Comparison of ENCODE assay signal across 9 cellular contexts in the genomic region with DNA sequence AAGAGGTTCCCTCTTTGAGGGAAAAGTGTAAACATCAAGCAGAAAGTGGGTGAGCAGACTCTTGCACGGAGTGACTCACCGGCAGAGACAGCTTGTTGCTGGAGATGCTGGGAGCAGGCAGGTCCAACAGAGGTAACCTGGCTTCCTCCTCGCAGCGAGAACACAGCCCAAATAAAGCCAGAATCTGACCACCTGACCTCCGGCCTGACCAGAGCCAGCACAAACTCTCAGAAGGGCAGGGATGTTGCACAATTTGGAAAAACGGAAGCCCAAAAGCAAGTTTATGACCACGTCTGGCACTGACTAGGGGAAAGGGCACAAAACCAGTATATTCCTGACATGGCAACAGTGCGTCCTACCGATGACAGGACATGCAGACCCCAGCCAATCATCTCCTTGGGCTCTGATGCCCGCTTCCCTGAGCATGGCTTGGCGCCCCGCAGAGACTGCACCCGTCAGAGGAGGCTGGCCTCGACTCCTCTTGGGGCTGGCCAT. TPM values are rescaled to one million over a fixed set of nuclear protein-coding genes. Genes with fewer than 3 reads are reported as not detected.
DNase-seq lines count a peak whose midpoint lies in the region; ATAC-seq and TF ChIP-seq lines count a peak whose summit lies in the region.
"Had no signal": no experiment of that assay in that cellular context is flagged by ENCODE, and none has a peak within 500 bp of the region (broad histone marks: within the 10 kb centered on the region; RNA-seq: fewer than 3 reads in every experiment).

No MANE protein-coding gene starts in this region.

- no peaks in the 10 kb centered on the region for H3K9me3 ChIP-seq in body of pancreas
- H3K9me3 ChIP-seq in thymus (ENCODE audit: control insufficient read depth): no peaks in the 10 kb centered on the region

- H3K4me1 ChIP-seq in body of pancreas (peaks cover 41% of the 10 kb centered on the region), thymus (ENCODE audit: control insufficient read depth, insufficient read depth, low read length) (no peaks in the 10 kb centered on the region)

- H3K27ac ChIP-seq in body of pancreas (peak overlapping the region in 3 of 4 donors; percentile 38 to 69 (median 64)), layer of hippocampus (ENCODE audit: low read depth, low read length) (peak overlapping the region; percentile 54), thymus (ENCODE audit: low read depth) (peak overlapping the region; percentile 31)

- DNase-seq in M059J (ENCODE audit: low read depth) (peak; percentile 19), body of pancreas (peak in 3 of 4 donors; percentile 39 to 62 (median 54))
- DNase-seq in effector CD8-positive, alpha-beta T cell (lab: John Stamatoyannopoulos, UW): no peak
- DNase-seq: NCI-H2081 treated with DMSO at 0.1 percent for 48 hours; stimulated activated CD4-positive, alpha-beta T cell treated with anti-CD3 and anti-CD28 coated beads, Interleukin-1b, Interleukin-23, amount 100 ng/mL, for 48 hours had no signal

- 48 to 56% methylated on average over 14 of the region's 14 CpGs for WGBS in body of pancreas, 2 donors
- 73% methylated on average over 14 of the region's 14 CpGs for WGBS in thymus

- no peak for TF ChIP-seq CTCF in body of pancreas (IDR thresholded peaks at IDR 0.05)

- intact Hi-C loops in body of pancreas (cut with DNase I): no loop called here

- no peak for TF ChIP-seq POLR2A in body of pancreas (IDR thresholded peaks at IDR 0.05)

- H3K27me3 ChIP-seq in body of pancreas (no peaks in the 10 kb centered on the region), layer of hippocampus (ENCODE audit: control insufficient read depth, insufficient read depth, low read length) (no peaks in the 10 kb centered on the region), thymus (ENCODE audit: control insufficient read depth, insufficient read depth) (no peaks in the 10 kb centered on the region)

- peak; percentile 36 for ATAC-seq in body of pancreas
- ATAC-seq in HG02981 (IDR thresholded peaks at IDR 0.05; ENCODE audit: unreplicated experiment): no peak
- ATAC-seq in HG02678 (IDR thresholded peaks at IDR 0.05; ENCODE audit: unreplicated experiment): no peak

- no peaks in the 10 kb centered on the region for H3K36me3 ChIP-seq in body of pancreas (replicated peaks in 1 of 2; ENCODE audit: insufficient read depth in 1 of 2, low read depth in 2 of 2)
- H3K36me3 ChIP-seq in thymus (ENCODE audit: control insufficient read depth, insufficient read depth): no peaks in the 10 kb centered on the region

- H3K4me3 ChIP-seq in body of pancreas (no peak overlapping the region), thymus (ENCODE audit: low read length) (no peak overlapping the region)

RNA-seq across cellular contexts. Expression of gene SMCO4, which starts 5.4 kb away (rescaled TPM):
- total RNA-seq in M059J (2014; rRNA removed; shearing (Covaris generic)): 33.0 and 46.2 TPM in 2 replicates
- total RNA-seq in body of pancreas: 10 to 100 TPM in 1 of 2 donors, 1 to 10 TPM in 1; 4.6 to 27.5 TPM
- 41.3 TPM for polyA plus RNA-seq in thymus
